Comparison of ENCODE assay signal across 9 cellular contexts in genomic region chr9:87498816-87499454, GRCh38. TPM values are rescaled to one million over a fixed set of nuclear protein-coding genes. Genes with fewer than 3 reads are reported as not detected.
A peak's percentile ranks its signal among the peaks of the same experiment; 100 is the strongest.
DNase-seq lines count a peak whose midpoint lies in the region; ATAC-seq and TF ChIP-seq lines count a peak whose summit lies in the region.
"Had no signal": no experiment of that assay in that cellular context is flagged by ENCODE, and none has a peak within 500 bp of the region (broad histone marks: within the 10 kb centered on the region; RNA-seq: fewer than 3 reads in every experiment).

No MANE protein-coding gene starts in this region.

- H3K9me3 ChIP-seq in SK-N-SH (no peaks in the 10 kb centered on the region), iPS-20b (ENCODE audit: insufficient read depth, low read depth, low read length) (no peaks in the 10 kb centered on the region)

- H3K9ac ChIP-seq in SK-N-SH (no peak overlapping the region), iPS-20b (ENCODE audit: low read depth, low read length) (peak overlapping the region; percentile 90; the same call in 1 of the 2 replicates)

- DNase-seq in SK-N-SH (peak; percentile 49), COLO829 (ENCODE audit: low spot score) (no peak), mucosa of gallbladder (ENCODE audit: low spot score) (no peak), cerebellum (ENCODE audit: low spot score) (no peak)
- DNase-seq in activated T-helper 1 cell treated with anti-CD3 and anti-CD28 coated beads, Interleukin-12 subunit alpha, Interleukin-12 subunit beta, Interleukin-2, Interleukin-4 antibody, amounts not matched to agents 30 ng/mL and 10 ng/mL and 1 ng/mL, durations not matched to agents 14 hours and 24 hours and 36 hours (ENCODE audit: low spot score) = no peak
- DNase-seq: CD4-positive, CD25-positive, alpha-beta regulatory T cell had no signal

- no peak for ATAC-seq in SK-N-SH treated with all-trans-retinoic acid at 6 μM for 48 hours

- TF ChIP-seq RAD21 in SK-N-SH (IDR thresholded peaks at IDR 0.05; ENCODE audit: low read length) = no peak

- H3K4me2 ChIP-seq in SK-N-SH = no peak overlapping the region

- peak overlapping the region; percentile 66 for H3K4me3 Mint-ChIP-seq in activated T-helper 1 cell treated with anti-CD3 and anti-CD28 coated beads, Interleukin-12 subunit alpha, Interleukin-12 subunit beta, Interleukin-2, Interleukin-4 antibody, amounts not matched to agents 30 ng/mL and 10 ng/mL and 1 ng/mL, durations not matched to agents 14 hours and 24 hours and 36 hours
- peak overlapping the region; percentile 78 for H3K4me3 Mint-ChIP-seq in stimulated activated naive CD8-positive, alpha-beta T cell treated with anti-CD3 and anti-CD28 coated beads, Interleukin-15, Interleukin-2, amounts not matched to agents 100 ng/mL and 50 ng/mL, for 24 hours

- no peak for TF ChIP-seq EP300 in SK-N-SH (IDR thresholded peaks at IDR 0.05; ENCODE audit: borderline replicate concordance in 1 of 2, low read depth in 1 of 2, low read length in 1 of 2)

- H3K27ac Mint-ChIP-seq in activated T-helper 1 cell treated with anti-CD3 and anti-CD28 coated beads, Interleukin-12 subunit alpha, Interleukin-12 subunit beta, Interleukin-2, Interleukin-4 antibody, amounts not matched to agents 30 ng/mL and 10 ng/mL and 1 ng/mL, durations not matched to agents 14 hours and 24 hours and 36 hours = no peak overlapping the region
- peak overlapping the region; percentile 41 for H3K27ac Mint-ChIP-seq in stimulated activated naive CD8-positive, alpha-beta T cell treated with anti-CD3 and anti-CD28 coated beads, Interleukin-15, Interleukin-2, amounts not matched to agents 100 ng/mL and 50 ng/mL, for 24 hours
- H3K27ac Mint-ChIP-seq: CD4-positive, CD25-positive, alpha-beta regulatory T cell had no signal

- CTCF ChIA-PET in SK-N-SH (lab: Yijun Ruan, JAX) = interaction anchor here (0.9 to 4.9 kb wide), 11 partner anchors 12 to 164 kb away, joined by 3 to 33 read pairs (median 5); no protein-coding TSS in a partner anchor

- no peaks in the 10 kb centered on the region for H3K9me3 Mint-ChIP-seq in activated T-helper 1 cell treated with anti-CD3 and anti-CD28 coated beads, Interleukin-12 subunit alpha, Interleukin-12 subunit beta, Interleukin-2, Interleukin-4 antibody, amounts not matched to agents 30 ng/mL and 10 ng/mL and 1 ng/mL, durations not matched to agents 14 hours and 24 hours and 36 hours
- H3K9me3 Mint-ChIP-seq in stimulated activated naive CD8-positive, alpha-beta T cell treated with anti-CD3 and anti-CD28 coated beads, Interleukin-15, Interleukin-2, amounts not matched to agents 100 ng/mL and 50 ng/mL, for 24 hours = no peaks in the 10 kb centered on the region

- peaks cover 17% of the 10 kb centered on the region; the same call in 1 of the 2 replicates for H3K27me3 ChIP-seq in SK-N-SH (ENCODE audit: insufficient read depth)
- peaks cover 6% of the 10 kb centered on the region; the same call in 1 of the 2 replicates for H3K27me3 ChIP-seq in iPS-20b (ENCODE audit: insufficient read depth, low read length)

- H3K27ac ChIP-seq in SK-N-SH (ENCODE audit: low read depth in 2 of 2, low read length in 1 of 2) (peak overlapping the region in 1 of 2 experiments; percentile 81; a peak in 2 of 4 replicates), iPS-20b (ENCODE audit: low read length) (no peak overlapping the region)

- H3K36me3 ChIP-seq in SK-N-SH (replicated peaks in 1 of 2; ENCODE audit: control insufficient read depth in 1 of 2, insufficient read depth in 2 of 2, low read length in 1 of 2) = no peaks in the 10 kb centered on the region
- H3K36me3 ChIP-seq in iPS-20b (ENCODE audit: insufficient read depth, low read depth, low read length) = peaks cover 42% of the 10 kb centered on the region

- H3K27me3 Mint-ChIP-seq in activated T-helper 1 cell treated with anti-CD3 and anti-CD28 coated beads, Interleukin-12 subunit alpha, Interleukin-12 subunit beta, Interleukin-2, Interleukin-4 antibody, amounts not matched to agents 30 ng/mL and 10 ng/mL and 1 ng/mL, durations not matched to agents 14 hours and 24 hours and 36 hours (ENCODE audit: insufficient read depth) = peaks cover 47% of the 10 kb centered on the region
- peaks cover 53% of the 10 kb centered on the region for H3K27me3 Mint-ChIP-seq in stimulated activated naive CD8-positive, alpha-beta T cell treated with anti-CD3 and anti-CD28 coated beads, Interleukin-15, Interleukin-2, amounts not matched to agents 100 ng/mL and 50 ng/mL, for 24 hours

- no peaks in the 10 kb centered on the region for H3K79me2 ChIP-seq in SK-N-SH (ENCODE audit: insufficient read depth)

- H2AFZ ChIP-seq in SK-N-SH (ENCODE audit: low read depth) = no peak overlapping the region

- no peak for TF ChIP-seq CTCF in SK-N-SH (IDR thresholded peaks at IDR 0.05)

- no peaks in the 10 kb centered on the region for H3K9me2 ChIP-seq in SK-N-SH

- WGBS in SK-N-SH (ENCODE audit: low lambda C conversion rate) = 18% methylated on average over 26 of the region's 26 CpGs

- peak overlapping the region in 1 of 2 experiments; percentile 55; a peak in 2 of 4 replicates for H3K4me3 ChIP-seq in SK-N-SH (ENCODE audit: low read depth in 2 of 2, low read length in 1 of 2)
- H3K4me3 ChIP-seq in iPS-20b (ENCODE audit: low read length) = peak overlapping the region; percentile 90

- H4K20me1 ChIP-seq in SK-N-SH (ENCODE audit: insufficient read depth) = no peaks in the 10 kb centered on the region

- POLR2A ChIA-PET in SK-N-SH (lab: Yijun Ruan, JAX) = interaction anchor here (0.6 to 1.0 kb wide), 2 partner anchors 159 to 160 kb away, joined by 5 to 8 read pairs; no protein-coding TSS in a partner anchor

- H3K36me3 Mint-ChIP-seq in activated T-helper 1 cell treated with anti-CD3 and anti-CD28 coated beads, Interleukin-12 subunit alpha, Interleukin-12 subunit beta, Interleukin-2, Interleukin-4 antibody, amounts not matched to agents 30 ng/mL and 10 ng/mL and 1 ng/mL, durations not matched to agents 14 hours and 24 hours and 36 hours (ENCODE audit: low read depth) = no peaks in the 10 kb centered on the region
- H3K36me3 Mint-ChIP-seq in stimulated activated naive CD8-positive, alpha-beta T cell treated with anti-CD3 and anti-CD28 coated beads, Interleukin-15, Interleukin-2, amounts not matched to agents 100 ng/mL and 50 ng/mL, for 24 hours (ENCODE audit: low read depth) = no peaks in the 10 kb centered on the region
- H3K36me3 Mint-ChIP-seq: CD4-positive, CD25-positive, alpha-beta regulatory T cell had no signal

- no peaks in the 10 kb centered on the region for H3F3A ChIP-seq in SK-N-SH (replicated peaks; ENCODE audit: insufficient read depth)

- intact Hi-C loops in activated T-helper 1 cell treated with anti-CD3 and anti-CD28 coated beads, Interleukin-12 subunit alpha, Interleukin-12 subunit beta, Interleukin-2, Interleukin-4 antibody, amounts not matched to agents 30 ng/mL and 10 ng/mL and 1 ng/mL, durations not matched to agents 14 hours and 24 hours and 36 hours (cut with micrococcal nuclease) = loop anchor here (5.0 kb wide), 1 partner anchor 37 kb away; no protein-coding TSS in a partner anchor

- H3K4me1 ChIP-seq in SK-N-SH (ENCODE audit: control insufficient read depth in 1 of 2, insufficient read depth in 2 of 2, low read depth in 1 of 2, low read length in 1 of 2) (peaks cover 4 to 15% of the 10 kb centered on the region in 2 experiments; a peak in 3 of 4 replicates), iPS-20b (ENCODE audit: insufficient read depth, low read length) (peaks cover 16% of the 10 kb centered on the region)

- peaks cover 10% of the 10 kb centered on the region for H3K4me1 Mint-ChIP-seq in activated T-helper 1 cell treated with anti-CD3 and anti-CD28 coated beads, Interleukin-12 subunit alpha, Interleukin-12 subunit beta, Interleukin-2, Interleukin-4 antibody, amounts not matched to agents 30 ng/mL and 10 ng/mL and 1 ng/mL, durations not matched to agents 14 hours and 24 hours and 36 hours (ENCODE audit: low read depth)
- peaks cover 37% of the 10 kb centered on the region for H3K4me1 Mint-ChIP-seq in stimulated activated naive CD8-positive, alpha-beta T cell treated with anti-CD3 and anti-CD28 coated beads, Interleukin-15, Interleukin-2, amounts not matched to agents 100 ng/mL and 50 ng/mL, for 24 hours (ENCODE audit: low read depth)

TF ChIP-seq in SK-N-SH, 30 proteins besides CTCF, POLR2A, EP300 and RAD21:
- TF ChIP-seq RXRA (IDR thresholded peaks at IDR 0.05; ENCODE audit: borderline replicate concordance, low read depth) (no peak), MXI1 (IDR thresholded peaks at IDR 0.05; ENCODE audit: low read depth, low read length) (peak; percentile 31; the same call in 1 of the 2 replicates)

TF ChIP-seq in SK-N-SH treated with all-trans-retinoic acid at 6 μM for 48 hours, 23 proteins besides CTCF, POLR2A, EP300 and RAD21 (continues in another document):
- TF ChIP-seq CREB5 (CRISPR knock-in tag; IDR thresholded peaks at IDR 0.05; ENCODE audit: low read depth) = no peak
- TF ChIP-seq CSDC2 (CRISPR knock-in tag; IDR thresholded peaks at IDR 0.05) = no peak

RNA-seq across cellular contexts. Expression of gene DAPK1, which starts 1.3 kb away (rescaled TPM):
- polyA plus RNA-seq in SK-N-SH (2012; rRNA removed) = 0.61 and 0.70 TPM in 2 replicates
- 0.46 and 0.89 TPM in 2 replicates for polyA plus RNA-seq in SK-N-SH (2012; cell fraction: cytosol; rRNA removed)
- 1.1 and 1.8 TPM in 2 replicates for polyA plus RNA-seq in SK-N-SH (2012; cell fraction: nucleus; rRNA removed)
- total RNA-seq in activated T-helper 1 cell treated with anti-CD3 and anti-CD28 coated beads, Interleukin-12 subunit alpha, Interleukin-12 subunit beta, Interleukin-2, Interleukin-4 antibody, amounts not matched to agents 30 ng/mL and 10 ng/mL and 1 ng/mL, durations not matched to agents 14 hours and 24 hours and 36 hours = 2.0 and 2.8 TPM in 2 replicates
- total RNA-seq in mucosa of gallbladder (179 TPM), cerebellum (71.8 TPM)

Comparison
In these comparisons a context has a peak if more than half of its experiments do, and no peak if none do; other contexts are left out.
1. RNA of gene DAPK1, which starts 1.3 kb away (total RNA-seq): 179 TPM in mucosa of gallbladder (single experiment) and 71.8 TPM in cerebellum (single experiment); 2.0 to 2.8 TPM in activated T-helper 1 cell treated with anti-CD3 and anti-CD28 coated beads, Interleukin-12 subunit alpha, Interleukin-12 subunit beta, Interleukin-2, Interleukin-4 antibody, amounts not matched to agents 30 ng/mL and 10 ng/mL and 1 ng/mL, durations not matched to agents 14 hours and 24 hours and 36 hours; every median in the first group is over 10 times any median in the second.